Comparison of ENCODE assay signal across 29 cellular contexts in the genomic region with DNA sequence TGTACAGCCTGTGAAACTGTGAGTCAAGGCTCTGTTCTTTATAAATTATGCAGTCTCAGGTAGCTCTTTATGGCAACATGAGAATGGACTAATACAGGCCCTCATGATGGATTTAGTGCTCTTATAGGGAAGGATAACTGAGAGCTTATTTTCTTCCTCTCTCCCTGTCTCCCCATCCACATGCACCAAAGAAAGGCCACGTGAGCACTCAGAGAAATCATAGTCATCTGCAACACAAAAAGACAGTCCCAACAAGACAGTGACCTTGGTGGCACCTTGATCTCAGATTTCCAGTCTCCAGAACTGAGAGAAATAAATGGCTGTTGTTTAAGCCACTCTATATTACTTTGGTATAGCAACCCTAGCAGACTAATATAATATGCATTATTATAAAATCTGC.
"Had no signal": no experiment of that assay in that cellular context is flagged by ENCODE, and none has a peak within 500 bp of the region (broad histone marks: within the 10 kb centered on the region; RNA-seq: fewer than 3 reads in every experiment).

No MANE protein-coding gene starts in this region.

- H3K4me1 ChIP-seq: left lung, pancreas, prostate gland, sigmoid colon, spleen, tibial nerve, uterus had no signal

- H3K9me3 Mint-ChIP-seq: mesothelial cell of epicardium; naive B cell; stimulated activated memory B cell treated with anti-CD40 and anti-IgM and Interleukin-4, amounts not matched to agents 10 μg/mL and 1 μg/mL and 100 μg/mL, for 72 hours; stimulated activated naive CD8-positive, alpha-beta T cell treated with anti-CD3 and anti-CD28 coated beads, Interleukin-15, amount 100 ng/mL, for 72 hours; type B pancreatic cell had no signal

- H3K79me2 ChIP-seq: hepatocyte had no signal

- H3K4me2 ChIP-seq: hepatocyte had no signal

- DNase-seq: kidney glomerular epithelial cell; left cardiac atrium; left lung; mesendoderm; naive B cell; natural killer cell; nucleus accumbens; pancreas; posterior cingulate gyrus; retina; right cardiac atrium; sigmoid colon; small intestine; spleen; stimulated activated CD4-positive, alpha-beta T cell treated with anti-CD3 and anti-CD28 coated beads, Interleukin-2, amount 100 ng/mL, for 48 hours; stimulated activated CD4-positive, alpha-beta T cell treated with anti-CD3 and anti-CD28 coated beads, Interleukin-4, amount 100 ng/mL, for 4 hours; stimulated activated CD8-positive, alpha-beta memory T cell treated with anti-CD3 and anti-CD28 coated beads, Interleukin-4, amount 100 ng/mL, for 48 hours; stimulated activated naive CD4-positive, alpha-beta T cell treated with Interleukin-2 at 50 U/mL for 16 hours; stimulated activated naive CD8-positive, alpha-beta T cell treated with anti-CD3 and anti-CD28 coated beads, Interleukin-15, amount 100 ng/mL, for 72 hours; substantia nigra; uterus had no signal

- H3K4me3 ChIP-seq: hepatocyte, left lung, lung, pancreas, prostate gland, sigmoid colon, spleen, tibial nerve, uterus had no signal

- H3K27me3 ChIP-seq: hepatocyte, left lung, sigmoid colon, spleen, tibial nerve, uterus had no signal

- H3K27ac Mint-ChIP-seq: mesothelial cell of epicardium; natural killer cell; stimulated activated memory B cell treated with anti-CD40 and anti-IgM and Interleukin-4, amounts not matched to agents 10 μg/mL and 1 μg/mL and 100 μg/mL, for 72 hours; stimulated activated naive CD8-positive, alpha-beta T cell treated with anti-CD3 and anti-CD28 coated beads, Interleukin-15, amount 100 ng/mL, for 72 hours; type B pancreatic cell had no signal

- H3K27ac ChIP-seq: hepatocyte, left lung, pancreas, prostate gland, sigmoid colon, spleen, tibial nerve, uterus had no signal

- H3K9me3 ChIP-seq: left lung, pancreas, prostate gland, sigmoid colon, spleen, tibial nerve, uterus had no signal

- H3K36me3 Mint-ChIP-seq: mesothelial cell of epicardium; naive B cell; natural killer cell; stimulated activated memory B cell treated with anti-CD40 and anti-IgM and Interleukin-4, amounts not matched to agents 10 μg/mL and 1 μg/mL and 100 μg/mL, for 72 hours; type B pancreatic cell had no signal

- H3K36me3 ChIP-seq: left lung, pancreas, prostate gland, sigmoid colon, spleen, tibial nerve, uterus had no signal

- H2AFZ ChIP-seq: hepatocyte had no signal

- H3K4me3 Mint-ChIP-seq: mesothelial cell of epicardium; naive B cell; natural killer cell; stimulated activated memory B cell treated with anti-CD40 and anti-IgM and Interleukin-4, amounts not matched to agents 10 μg/mL and 1 μg/mL and 100 μg/mL, for 72 hours; stimulated activated naive CD8-positive, alpha-beta T cell treated with anti-CD3 and anti-CD28 coated beads, Interleukin-15, amount 100 ng/mL, for 72 hours; type B pancreatic cell had no signal

- H3K4me1 Mint-ChIP-seq: mesothelial cell of epicardium; naive B cell; natural killer cell; stimulated activated memory B cell treated with anti-CD40 and anti-IgM and Interleukin-4, amounts not matched to agents 10 μg/mL and 1 μg/mL and 100 μg/mL, for 72 hours; stimulated activated naive CD8-positive, alpha-beta T cell treated with anti-CD3 and anti-CD28 coated beads, Interleukin-15, amount 100 ng/mL, for 72 hours had no signal

- FAIRE-seq: keratinocyte, pancreas, small intestine had no signal

- H3K27me3 Mint-ChIP-seq: naive B cell; stimulated activated memory B cell treated with anti-CD40 and anti-IgM and Interleukin-4, amounts not matched to agents 10 μg/mL and 1 μg/mL and 100 μg/mL, for 72 hours; stimulated activated naive CD8-positive, alpha-beta T cell treated with anti-CD3 and anti-CD28 coated beads, Interleukin-15, amount 100 ng/mL, for 72 hours; type B pancreatic cell had no signal
